ENCODE assay signal across 8 cellular contexts in the genomic region with DNA sequence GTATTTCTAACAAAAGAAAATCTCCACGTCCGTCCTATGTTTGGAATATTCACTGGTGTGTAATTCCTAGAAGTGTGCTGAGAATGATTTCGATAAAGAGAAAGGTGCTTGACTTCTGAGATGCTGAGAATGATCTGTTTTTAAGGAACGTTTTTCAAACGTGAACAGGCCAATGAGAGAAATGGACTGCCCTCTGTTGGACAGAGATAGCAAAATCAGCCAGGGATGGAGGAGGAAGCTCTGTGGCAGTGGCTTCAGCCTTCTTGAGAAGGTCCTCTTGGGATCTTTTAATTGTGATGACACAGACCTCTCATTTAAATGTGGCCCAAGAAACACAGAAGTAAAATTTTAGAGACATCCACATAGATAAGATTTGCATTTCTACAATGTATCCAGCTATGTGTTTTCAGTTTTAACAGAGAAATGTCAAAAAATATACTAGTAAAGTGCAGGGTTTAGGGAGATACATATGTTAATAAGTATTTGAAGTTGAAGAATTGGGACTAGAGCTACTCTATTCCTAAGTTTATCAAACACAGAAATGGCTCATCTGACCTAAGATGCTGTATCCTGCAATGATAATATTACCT.
A peak's percentile ranks its signal among the peaks of the same experiment; 100 is the strongest.
DNase-seq lines count a peak whose midpoint lies in the region; ATAC-seq, FAIRE-seq and TF ChIP-seq lines count a peak whose summit lies in the region.

No MANE protein-coding gene starts in this region.

- H3K9me1 ChIP-seq in keratinocyte (ENCODE audit: control insufficient read depth, extremely low read depth, insufficient read depth, low read length) = no peaks in the 10 kb centered on the region

- H3K4me3 ChIP-seq in AG10803 (ENCODE audit: low read length) (no peak overlapping the region), keratinocyte (ENCODE audit: control insufficient read depth in 2 of 3, extremely low read depth in 1 of 3, insufficient read depth in 2 of 3, low read depth in 1 of 3, low read length in 3 of 3) (no peak overlapping the region)

- dilution Hi-C loops in keratinocyte (cut with MboI; ENCODE audit: extremely low pct_ligation_motif_present, low sequenced_read_pairs) = no loop called here

- no peak overlapping the region for H3K4me2 ChIP-seq in keratinocyte (ENCODE audit: control insufficient read depth, extremely low read depth, insufficient read depth, low read depth, low read length)

- peak; percentile 82 for FAIRE-seq in keratinocyte (lab: Jason Lieb, UNC)

- H3K9ac ChIP-seq in keratinocyte (ENCODE audit: control insufficient read depth, extremely low read depth, insufficient read depth, low read length) = no peak overlapping the region

- DNase-seq in AG10803 (ENCODE audit: low read depth) = peak; percentile 54
- peak; percentile 19 for DNase-seq in NCI-H2227 treated with DMSO at 0.1 percent for 48 hours (lab: John Stamatoyannopoulos, UW)
- DNase-seq in astrocyte of the hippocampus (ENCODE audit: low read depth, low spot score) = peak; percentile 76
- no peak for DNase-seq in keratinocyte (ENCODE audit: low read depth, low spot score)
- DNase-seq in omental fat pad (ENCODE audit: low spot score) = no peak

- no peaks in the 10 kb centered on the region for H3K9me3 ChIP-seq in keratinocyte (ENCODE audit: control insufficient read depth, low read depth, low read length)

- peak; percentile 85 for TF ChIP-seq CTCF in AG10803 (conservative IDR thresholded peaks at IDR 0.05; ENCODE audit: low read length)
- TF ChIP-seq CTCF in GM12872 (IDR thresholded peaks at IDR 0.05; ENCODE audit: insufficient read depth, low read depth, low read length) = peak; percentile 73
- TF ChIP-seq CTCF in keratinocyte (optimal IDR thresholded peaks at IDR 0.05 in 1 of 3, IDR thresholded peaks at IDR 0.05 in 1 of 3, conservative IDR thresholded peaks at IDR 0.05 in 1 of 3; ENCODE audit: extremely low read depth in 1 of 3, insufficient read depth in 2 of 3, low read length in 3 of 3) = peak; percentile 69 to 80 (median 77)
- no peak for TF ChIP-seq CTCF in omental fat pad (IDR thresholded peaks at IDR 0.05)

- H4K20me1 ChIP-seq in keratinocyte (ENCODE audit: control insufficient read depth, extremely low read depth, insufficient read depth, low read length) = no peaks in the 10 kb centered on the region

- ATAC-seq in HG02884 (IDR thresholded peaks at IDR 0.05; ENCODE audit: unreplicated experiment) (peak; percentile 69), omental fat pad (ENCODE audit: low FRiP score) (no peak), GM21360 (IDR thresholded peaks at IDR 0.05; ENCODE audit: unreplicated experiment) (no peak)

- H2AFZ ChIP-seq in keratinocyte (ENCODE audit: control insufficient read depth, low read length) = no peak overlapping the region

- no peaks in the 10 kb centered on the region for H3K36me3 ChIP-seq in keratinocyte (ENCODE audit: control insufficient read depth in 2 of 2, extremely low read depth in 1 of 2, insufficient read depth in 2 of 2, low read length in 2 of 2)

- no peaks in the 10 kb centered on the region for H3K79me2 ChIP-seq in keratinocyte (ENCODE audit: control insufficient read depth, insufficient read depth, low read length)

- H3K27me3 ChIP-seq in keratinocyte (ENCODE audit: control insufficient read depth, extremely low read depth, insufficient read depth, low read length) = peaks cover 6% of the 10 kb centered on the region

- H3K4me1 ChIP-seq in keratinocyte (ENCODE audit: control insufficient read depth, extremely low read depth, insufficient read depth, low read length) = peaks cover 3% of the 10 kb centered on the region

- H3K27ac ChIP-seq in keratinocyte (ENCODE audit: control insufficient read depth, insufficient read depth, low read length) = no peak overlapping the region

Comparison
In these comparisons a context has a peak if more than half of its experiments do, and no peak if none do; other contexts are left out.
1. DNase-seq: peak in AG10803 (single experiment), NCI-H2227 treated with DMSO at 0.1 percent for 48 hours (single experiment) and astrocyte of the hippocampus (single experiment); none in keratinocyte (single experiment) and omental fat pad (single experiment).
2. CTCF ChIP-seq: peak in AG10803 (single experiment), GM12872 (single experiment) and keratinocyte (3 of 3); none in omental fat pad (0 of 3).